ENCODE assay signal across 35 cellular contexts in the genomic region with DNA sequence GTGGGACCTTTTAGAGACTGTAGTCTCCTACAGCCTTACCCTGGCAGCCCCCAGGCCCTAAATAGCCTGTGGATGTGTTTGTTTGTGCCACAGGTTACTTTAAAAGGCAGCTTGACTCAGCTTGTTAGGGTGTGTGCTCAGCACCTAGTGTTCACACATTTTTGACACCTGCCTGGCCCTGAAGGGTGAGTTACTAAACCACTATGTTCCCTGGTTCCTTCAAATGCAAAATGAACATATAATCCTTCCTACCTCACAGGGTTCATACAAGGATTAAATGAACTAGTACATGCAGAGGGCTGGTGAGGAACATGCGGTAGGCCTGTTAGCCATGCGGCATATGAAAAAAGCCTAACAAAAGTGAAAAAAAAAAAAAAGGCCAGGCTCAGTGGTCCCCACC. TPM values are rescaled to one million over a fixed set of nuclear protein-coding genes. Genes with fewer than 3 reads are reported as not detected.
"Had no signal": no experiment of that assay in that cellular context is flagged by ENCODE, and none has a peak within 500 bp of the region (broad histone marks: within the 10 kb centered on the region; RNA-seq: fewer than 3 reads in every experiment).

No MANE protein-coding gene starts in this region.

- H3K27ac Mint-ChIP-seq: activated B cell treated with CpG ODN at 0.5 μM for 24 hours; activated CD8-positive, alpha-beta T cell treated with anti-CD3 and anti-CD28 coated beads for 36 hours; activated naive CD8-positive, alpha-beta T cell; activated T-helper 17 cell treated with anti-CD3 and anti-CD28 coated beads, Interleukin-2, amount 50 U/mL, for 72 hours; dendritic cell treated with granulocyte-macrophage colony-stimulating factor and Interleukin-4, amounts not matched to agents 40 ng/mL and 50 ng/mL, for 4 days; endodermal cell; T-helper 17 cell; T-helper 2 cell treated with Interferon-gamma antibody and Interleukin-4, amounts not matched to agents 5 μg/mL and 100 μg/mL, for 36 hours had no signal

- H3K27me3 Mint-ChIP-seq: activated B cell treated with CpG ODN at 0.5 μM for 24 hours; activated CD8-positive, alpha-beta T cell treated with anti-CD3 and anti-CD28 coated beads for 36 hours; activated naive CD8-positive, alpha-beta T cell; central memory CD8-positive, alpha-beta T cell; dendritic cell treated with granulocyte-macrophage colony-stimulating factor and Interleukin-4, amounts not matched to agents 40 ng/mL and 50 ng/mL, for 4 days had no signal

- H3K4me3 ChIP-seq: coronary artery, dorsolateral prefrontal cortex, gastrocnemius medialis had no signal

- H3K27me3 ChIP-seq: brain microvascular endothelial cell, dorsolateral prefrontal cortex, foreskin keratinocyte, gastrocnemius medialis had no signal

- FAIRE-seq: astrocyte, bronchial epithelial cell had no signal

- H3K4me1 Mint-ChIP-seq: activated B cell treated with CpG ODN at 0.5 μM for 24 hours; activated T-helper 17 cell treated with anti-CD3 and anti-CD28 coated beads, Interleukin-2, amount 50 U/mL, for 72 hours; central memory CD8-positive, alpha-beta T cell; T-helper 17 cell had no signal

- H3K4me3 Mint-ChIP-seq: activated B cell treated with CpG ODN at 0.5 μM for 24 hours; activated CD8-positive, alpha-beta T cell treated with anti-CD3 and anti-CD28 coated beads for 36 hours; activated naive CD8-positive, alpha-beta T cell; activated T-cell treated with anti-CD3 and anti-CD28 coated beads, Interleukin-2, amount 50 U/mL, for 4 hours; activated T-helper 17 cell treated with anti-CD3 and anti-CD28 coated beads, Interleukin-2, amount 50 U/mL, for 72 hours; central memory CD8-positive, alpha-beta T cell; dendritic cell treated with granulocyte-macrophage colony-stimulating factor and Interleukin-4, amounts not matched to agents 40 ng/mL and 50 ng/mL, for 4 days; endodermal cell; T-helper 17 cell; T-helper 2 cell treated with Interferon-gamma antibody and Interleukin-4, amounts not matched to agents 5 μg/mL and 100 μg/mL, for 36 hours had no signal

- ATAC-seq: activated CD4-positive, CD25-positive, alpha-beta regulatory T cell treated with anti-CD3 and anti-CD28 coated beads, Interleukin-2, amount 50 U/mL, for 24 hours; activated CD8-positive, alpha-beta T cell treated with anti-CD3 and anti-CD28 coated beads for 36 hours; activated T-cell treated with anti-CD3 and anti-CD28 coated beads, Interleukin-2, amount 50 U/mL, for 4 hours; activated T-helper 17 cell treated with anti-CD3 and anti-CD28 coated beads, Interleukin-2, amount 50 U/mL, for 72 hours; foreskin keratinocyte; gastrocnemius medialis; T-helper 17 cell had no signal

- H3K4me1 ChIP-seq: foreskin keratinocyte, gastrocnemius medialis had no signal

- H3K9me3 ChIP-seq: gastrocnemius medialis had no signal

- H3K36me3 ChIP-seq: brain microvascular endothelial cell, gastrocnemius medialis, WERI-Rb-1 had no signal

- DNase-seq: activated B cell treated with CpG ODN at 0.5 μM for 24 hours; activated CD4-positive, alpha-beta T cell treated with anti-CD3 and anti-CD28 coated beads for 48 hours; activated CD4-positive, alpha-beta T cell treated with anti-CD3 and anti-CD28 coated beads, Interleukin-2, amount 50 U/mL, for 1 hour; activated CD4-positive, alpha-beta T cell treated with anti-CD3 and anti-CD28 coated beads, Interleukin-2, amount 50 U/mL, for 48 hours; activated CD8-positive, alpha-beta memory T cell treated with anti-CD3 and anti-CD28 coated beads for 24 hours; activated CD8-positive, alpha-beta T cell treated with anti-CD3 and anti-CD28 coated beads for 36 hours; activated effector memory CD4-positive, alpha-beta T cell treated with Interleukin-2 at 50 U/mL for 16 hours; activated gamma-delta T cell treated with Interleukin-2 at 50 U/mL for 16 hours; activated naive CD4-positive, alpha-beta T cell treated with anti-CD3 and anti-CD28 coated beads, Interleukin-2, amount 50 U/mL, for 16 hours; activated naive CD4-positive, alpha-beta T cell treated with Interleukin-2 at 50 U/mL for 16 hours; activated T-cell treated with anti-CD3 and anti-CD28 coated beads, Interleukin-2, amount 50 U/mL, for 4 hours; amniotic stem cell; anterior cingulate cortex; brain microvascular endothelial cell; dorsolateral prefrontal cortex; effector memory CD4-positive, alpha-beta T cell; endodermal cell; erythroblast; foreskin keratinocyte; gastrocnemius medialis; SW 1271; T-helper 1 cell; T-helper 17 cell; T1000; WERI-Rb-1 had no signal

- H3K36me3 Mint-ChIP-seq: activated naive CD8-positive, alpha-beta T cell had no signal

- H3K9me3 Mint-ChIP-seq: activated CD8-positive, alpha-beta T cell treated with anti-CD3 and anti-CD28 coated beads for 36 hours; activated T-cell treated with anti-CD3 and anti-CD28 coated beads, Interleukin-2, amount 50 U/mL, for 4 hours; activated T-helper 17 cell treated with anti-CD3 and anti-CD28 coated beads, Interleukin-2, amount 50 U/mL, for 72 hours; central memory CD8-positive, alpha-beta T cell; dendritic cell treated with granulocyte-macrophage colony-stimulating factor and Interleukin-4, amounts not matched to agents 40 ng/mL and 50 ng/mL, for 4 days; endodermal cell; T-helper 2 cell treated with Interferon-gamma antibody and Interleukin-4, amounts not matched to agents 5 μg/mL and 100 μg/mL, for 36 hours had no signal

- H3K27ac ChIP-seq: brain microvascular endothelial cell, coronary artery, dorsolateral prefrontal cortex, foreskin keratinocyte, gastrocnemius medialis, WERI-Rb-1 had no signal

RNA-seq across cellular contexts. Expression of a gene that starts 14.9 kb away (rescaled TPM):
- total RNA-seq: activated B cell treated with CpG ODN at 0.5 μM for 24 hours; activated CD8-positive, alpha-beta T cell treated with anti-CD3 and anti-CD28 coated beads for 36 hours; activated T-cell treated with anti-CD3 and anti-CD28 coated beads, Interleukin-2, amount 50 U/mL, for 4 hours; activated T-helper 17 cell treated with anti-CD3 and anti-CD28 coated beads, Interleukin-2, amount 50 U/mL, for 72 hours; cerebellum; T-helper 17 cell had no signal
